8 cellular contexts compared by ENCODE assay signal in the genomic region with DNA sequence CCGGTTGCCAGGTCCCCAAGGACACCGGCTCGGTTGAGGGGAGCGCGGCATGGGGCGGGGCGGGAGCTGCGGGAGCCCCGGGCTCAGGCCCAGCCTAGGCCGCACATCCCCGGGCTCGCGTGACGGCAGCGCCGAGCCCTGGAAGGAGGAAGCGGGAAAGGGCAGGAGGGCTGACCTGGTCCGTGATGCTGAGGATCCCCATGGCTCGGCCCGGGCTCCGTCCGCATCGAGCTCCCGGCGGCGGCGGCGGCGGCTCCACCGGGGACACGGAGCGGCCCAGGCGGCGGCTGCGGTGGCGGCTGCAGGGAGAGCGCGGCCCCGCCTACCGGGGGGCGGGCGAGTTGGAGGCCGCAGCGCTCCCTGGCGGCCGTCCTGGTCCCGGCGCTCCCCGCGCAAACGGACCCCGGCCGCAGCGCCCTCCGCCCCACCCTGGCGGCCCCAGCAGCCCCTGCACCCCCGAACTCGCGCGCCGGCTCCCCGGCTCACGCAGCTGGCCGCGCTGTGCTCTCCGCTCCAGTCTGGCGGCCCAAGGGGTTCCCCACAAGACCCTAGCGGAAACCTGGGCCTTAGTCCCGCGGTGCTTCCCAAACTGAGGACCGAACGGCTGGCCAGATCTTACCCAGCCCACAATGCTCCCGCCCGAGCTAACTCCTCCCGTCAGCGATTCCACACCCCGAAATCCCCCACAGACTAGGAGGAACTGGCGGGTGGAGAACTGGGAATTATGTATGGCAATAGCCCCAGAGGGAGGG. TPM values are rescaled to one million over a fixed set of nuclear protein-coding genes. Genes with fewer than 3 reads are reported as not detected.
DNase-seq lines count a peak whose midpoint lies in the region; ATAC-seq and TF ChIP-seq lines count a peak whose summit lies in the region.

A gene (minus strand): TSS at position 317 of the 752 bp plus-strand sequence. CDS start 115 bp downstream, at position 202.

- H3K4me1 ChIP-seq in right cardiac atrium (ENCODE audit: control insufficient read depth, insufficient read depth, low read length) (peaks cover 12% of the 10 kb centered on the region), uterus (peaks cover 0 to 11% of the 10 kb centered on the region in 2 donors)

- no peaks in the 10 kb centered on the region for H3K36me3 ChIP-seq in uterus

- DNase-seq in GM13976 (ENCODE audit: low spot score) (peak; percentile 97), NCI-H1105 treated with DMSO at 0.1 percent for 48 hours (lab: John Stamatoyannopoulos, UW) (peak; percentile 48), T-helper 2 cell (peak; percentile 66 to 86 (median 75)), right cardiac atrium (peak; percentile 81 to 92 (median 91)), putamen (ENCODE audit: low spot score) (peak; percentile 82), uterus (peak; percentile 75 to 77)

- H3K27me3 ChIP-seq in right cardiac atrium (ENCODE audit: control insufficient read depth, insufficient read depth) (no peaks in the 10 kb centered on the region), uterus (no peaks in the 10 kb centered on the region)

- peak in 1 of 2 donors; percentile 55 for TF ChIP-seq POLR2A in uterus (IDR thresholded peaks at IDR 0.05)

- no peaks in the 10 kb centered on the region for H3K9me3 ChIP-seq in right cardiac atrium (ENCODE audit: control insufficient read depth, low read length)
- no peaks in the 10 kb centered on the region for H3K9me3 ChIP-seq in uterus

- H3K4me3 ChIP-seq in right cardiac atrium (ENCODE audit: low read length) (peak within 1 kb of the TSS; percentile 85), uterus (peak within 1 kb of the TSS; percentile 78 to 89)

- peak; percentile 94 for ATAC-seq in HG02642 (IDR thresholded peaks at IDR 0.05; ENCODE audit: poor library complexity, unreplicated experiment)
- peak; percentile 94 to 96 for ATAC-seq in right cardiac atrium

- in situ Hi-C loops in GM13976 (cut with MboI; ENCODE audit: low sequenced_read_pairs, unreplicated experiment): no loop called here

- TF ChIP-seq CTCF in GM13976 (IDR thresholded peaks at IDR 0.05; ENCODE audit: borderline replicate concordance, control extremely low read depth, extremely low read depth, insufficient read depth, missing control alignments) (peak; percentile 84), uterus (IDR thresholded peaks at IDR 0.05) (peak; percentile 36 to 90 (median 90))

- intact Hi-C loops in right cardiac atrium (cut with DNase I) (no loop called here), uterus (cut with DNase I; ENCODE audit: low total_unique reads) (no loop called here)

- H3K27ac ChIP-seq in angular gyrus (ENCODE audit: low read depth, low read length) (peak within 1 kb of the TSS; percentile 76), right cardiac atrium (ENCODE audit: low read length) (peak within 1 kb of the TSS; percentile 93), uterus (peak within 1 kb of the TSS; percentile 94 to 95)

- under 1% methylated on average over 78 of the region's 78 CpGs for WGBS in right cardiac atrium

RNA-seq across cellular contexts. Expression of the gene that starts here (rescaled TPM):
- total RNA-seq in right cardiac atrium (10 to 100 TPM; 22.8 to 30.7 (median 25.6) TPM), uterus (10 to 100 TPM in 2 of 4 donors, 1 to 10 TPM in 1, under 1 TPM in 1; 0.88 to 35.4 (median 15.5) TPM)
- polyA plus RNA-seq in right cardiac atrium: 13.4 TPM

Comparison
In these comparisons a context has a peak if more than half of its experiments do, and no peak if none do; other contexts are left out.
1. Peak in every context shown above with its lines: DNase-seq, ATAC-seq, H3K4me3 ChIP-seq and H3K27ac ChIP-seq.